ENCODE assay signal across 3 cellular contexts in the genomic region with DNA sequence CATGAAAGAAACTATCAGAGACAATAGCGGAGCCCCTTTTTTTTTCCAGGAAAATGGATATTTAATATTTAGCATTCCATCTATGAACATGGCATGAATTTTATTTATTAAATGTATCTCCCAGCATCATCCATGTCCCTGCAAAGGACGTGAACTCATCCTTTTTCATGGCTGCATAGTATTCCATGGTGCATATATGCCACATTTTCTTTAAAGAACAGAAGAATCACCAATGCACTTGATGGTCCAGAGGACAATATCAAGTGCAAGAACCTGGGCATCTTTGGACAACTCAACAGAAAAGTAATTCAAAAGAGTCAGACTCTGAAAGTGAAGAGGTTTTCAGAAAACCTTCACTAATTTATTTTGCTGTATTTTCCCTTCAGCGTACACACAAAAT.
A peak's percentile ranks its signal among the peaks of the same experiment; 100 is the strongest.
TF ChIP-seq lines count a peak whose summit lies in the region.

No MANE protein-coding gene starts in this region.

TF ChIP-seq in HEK293, 187 proteins besides CTCF, POLR2A, EP300 and RAD21:
- TF ChIP-seq ZNF48 (tag by site-specific recombination; IDR thresholded peaks at IDR 0.05) (no peak), ZNF146 (tag by site-specific recombination; IDR thresholded peaks at IDR 0.05) (peak; percentile 80)

TF ChIP-seq in K562, 482 proteins besides CTCF, POLR2A, EP300 and RAD21 (continues in another document):
- TF ChIP-seq ZBTB9 (CRISPR knock-in tag; IDR thresholded peaks at IDR 0.05) (no peak), ELF1 (tag; IDR thresholded peaks at IDR 0.05) (no peak), ZBTB33 (CRISPR knock-in tag; IDR thresholded peaks at IDR 0.05) (no peak), HDAC2 (IDR thresholded peaks at IDR 0.05) (0 out of 2 replicates have a peak, but pooled peaks have one; percentile 62), ZNF79 (CRISPR knock-in tag; IDR thresholded peaks at IDR 0.05; ENCODE audit: low read depth) (0 out of 2 replicates have a peak, but pooled peaks have one; percentile 63), JUNB (CRISPR knock-in tag; conservative IDR thresholded peaks at IDR 0.05) (no peak), KLF1 (tag; IDR thresholded peaks at IDR 0.05) (no peak), CREBBP (IDR thresholded peaks at IDR 0.05; ENCODE audit: low read depth, low read length) (no peak), FOXP1 (CRISPR knock-in tag; IDR thresholded peaks at IDR 0.05) (no peak), NEUROD1 (IDR thresholded peaks at IDR 0.05; ENCODE audit: borderline replicate concordance, low read depth, low read length, partially characterized antibody) (no peak), SMARCA5 (IDR thresholded peaks at IDR 0.05) (peak; percentile 81), KDM4B (IDR thresholded peaks at IDR 0.05; ENCODE audit: borderline replicate concordance in 2 of 2, low read depth in 1 of 2) (no peak), MYBL2 (IDR thresholded peaks at IDR 0.05; ENCODE audit: low read depth) (no peak), MYBL2 (CRISPR knock-in tag; IDR thresholded peaks at IDR 0.05; ENCODE audit: borderline replicate concordance) (no peak), CHD4 (IDR thresholded peaks at IDR 0.05; ENCODE audit: insufficient read depth, insufficient replicate concordance, low read depth, low read length, poor library complexity, severe bottlenecking) (peak; percentile 54), CC2D1A (IDR thresholded peaks at IDR 0.05) (no peak), RBM25 (IDR thresholded peaks at IDR 0.05; ENCODE audit: low read depth, low read length, severe bottlenecking) (peak; percentile 95), KAT8 (IDR thresholded peaks at IDR 0.05; ENCODE audit: low read depth) (no peak), SRSF9 (IDR thresholded peaks at IDR 0.05; ENCODE audit: borderline replicate concordance, low read depth, low read length) (no peak), SP2 (IDR thresholded peaks at IDR 0.05; ENCODE audit: extremely low read depth, low read depth, low read length, poor library complexity, severe bottlenecking) (no peak), ZBTB26 (CRISPR knock-in tag; IDR thresholded peaks at IDR 0.05) (no peak), ZNF707 (CRISPR knock-in tag; conservative IDR thresholded peaks at IDR 0.05) (no peak), ZNF316 (IDR thresholded peaks at IDR 0.05) (no peak), FOXA1 (IDR thresholded peaks at IDR 0.05; ENCODE audit: borderline replicate concordance) (no peak), SAP30 (IDR thresholded peaks at IDR 0.05; ENCODE audit: borderline replicate concordance, insufficient read depth, low read depth, low read length, poor library complexity, severe bottlenecking) (no peak), RCOR1 (IDR thresholded peaks at IDR 0.05; ENCODE audit: borderline replicate concordance in 1 of 2, low read depth in 2 of 2, low read length in 2 of 2) (peak in 1 of 2 experiments; percentile 56; a peak in 1 of 4 replicates), RNF2 (IDR thresholded peaks at IDR 0.05) (no peak), ZNF3 (CRISPR knock-in tag; IDR thresholded peaks at IDR 0.05) (no peak), ADNP (tag; IDR thresholded peaks at IDR 0.05) (peak; percentile 73), ZKSCAN8 (CRISPR knock-in tag; IDR thresholded peaks at IDR 0.05) (no peak), RBM15 (IDR thresholded peaks at IDR 0.05; ENCODE audit: insufficient read depth, low read length) (no peak), POLR3A (IDR thresholded peaks at IDR 0.05; ENCODE audit: borderline replicate concordance, extremely low read depth, insufficient read depth, insufficient read length) (no peak), ZNF146 (CRISPR knock-in tag; IDR thresholded peaks at IDR 0.05; ENCODE audit: unreplicated experiment) (peak; percentile 100), KDM1A (IDR thresholded peaks at IDR 0.05) (peak; percentile 64 to 67)
- TF ChIP-seq, protein P1, sequence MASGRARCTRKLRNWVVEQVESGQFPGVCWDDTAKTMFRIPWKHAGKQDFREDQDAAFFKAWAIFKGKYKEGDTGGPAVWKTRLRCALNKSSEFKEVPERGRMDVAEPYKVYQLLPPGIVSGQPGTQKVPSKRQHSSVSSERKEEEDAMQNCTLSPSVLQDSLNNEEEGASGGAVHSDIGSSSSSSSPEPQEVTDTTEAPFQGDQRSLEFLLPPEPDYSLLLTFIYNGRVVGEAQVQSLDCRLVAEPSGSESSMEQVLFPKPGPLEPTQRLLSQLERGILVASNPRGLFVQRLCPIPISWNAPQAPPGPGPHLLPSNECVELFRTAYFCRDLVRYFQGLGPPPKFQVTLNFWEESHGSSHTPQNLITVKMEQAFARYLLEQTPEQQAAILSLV (tag; IDR thresholded peaks at IDR 0.05): no peak

TF ChIP-seq in H1, 55 proteins besides CTCF, POLR2A, EP300 and RAD21:
- peak in 1 of 2 experiments; percentile 41; a peak in 1 of 4 replicates for TF ChIP-seq HDAC2 (IDR thresholded peaks at IDR 0.05; ENCODE audit: borderline replicate concordance in 1 of 2, low read depth in 2 of 2, low read length in 2 of 2)
- TF ChIP-seq KDM1A (IDR thresholded peaks at IDR 0.05; ENCODE audit: borderline replicate concordance, low read length): peak; percentile 82; the same call in 1 of the 2 replicates
- TF ChIP-seq SP4 (IDR thresholded peaks at IDR 0.05; ENCODE audit: low read length): no peak
- no peak for TF ChIP-seq BCL11A (IDR thresholded peaks at IDR 0.05; ENCODE audit: low read depth in 2 of 2, low read length in 2 of 2)
- no peak for TF ChIP-seq TBP (IDR thresholded peaks at IDR 0.05; ENCODE audit: low read depth, low read length)
